Comparison of ENCODE assay signal across 8 cellular contexts in genomic region chr1:15345711-15346355, GRCh38.
DNase-seq lines count a peak whose midpoint lies in the region; ATAC-seq, FAIRE-seq and TF ChIP-seq lines count a peak whose summit lies in the region.

No MANE protein-coding gene starts in this region.

- no peaks in the 10 kb centered on the region for H3K79me2 ChIP-seq in GM23248 (ENCODE audit: insufficient read depth)

- TF ChIP-seq CTCF in RWPE1 (conservative IDR thresholded peaks at IDR 0.05; ENCODE audit: low read depth) = no peak

- no peak overlapping the region for H3K4me3 Mint-ChIP-seq in naive B cell

- no peaks in the 10 kb centered on the region for H3K9me2 ChIP-seq in GM23248 (ENCODE audit: insufficient read depth)

- no peak overlapping the region for H3K4me3 ChIP-seq in GM23248

- H3K36me3 ChIP-seq in GM23248 (ENCODE audit: low read depth) = no peaks in the 10 kb centered on the region

- in situ Hi-C loops in GM23248 (cut with MboI) = no loop called here

- no peaks in the 10 kb centered on the region for H3K4me1 ChIP-seq in GM23248 (ENCODE audit: insufficient read depth)

- H3K9me3 ChIP-seq in GM23248 (ENCODE audit: low read depth) = no peaks in the 10 kb centered on the region

- H3K9ac ChIP-seq in GM23248 = no peak overlapping the region

- H4K20me1 ChIP-seq in GM23248 (ENCODE audit: insufficient read depth) = no peaks in the 10 kb centered on the region

- H3K27ac ChIP-seq in RWPE1 = peak overlapping the region; percentile 69
- H3K27ac ChIP-seq in GM23248 = no peak overlapping the region

- peak; percentile 49 for DNase-seq in GM18507 (ENCODE audit: extremely low spot score, insufficient read length, low read depth)
- peak; percentile 39 for DNase-seq in RWPE1 (ENCODE audit: low spot score)
- peak; percentile 74 for DNase-seq in activated gamma-delta T cell treated with Interleukin-2 at 50 U/mL for 16 hours
- DNase-seq in naive B cell = no peak
- no peak for DNase-seq in H4 (ENCODE audit: low spot score)
- no peak for DNase-seq in NCI-H1105 (lab: John Stamatoyannopoulos, UW)
- DNase-seq in COR-L47 (lab: John Stamatoyannopoulos, UW) = no peak
- DNase-seq in GM23248 = no peak

- no peak overlapping the region for H3K27ac Mint-ChIP-seq in naive B cell

- peaks cover 0 to 2% (median 0%) of the 10 kb centered on the region in 7 donors for H3K9me3 Mint-ChIP-seq in naive B cell

- peaks cover 16% of the 10 kb centered on the region; the same call in 1 of the 2 replicates for H3F3A ChIP-seq in GM23248 (ENCODE audit: insufficient read depth)

- no peaks in the 10 kb centered on the region for H3K27me3 ChIP-seq in GM23248 (replicated peaks; ENCODE audit: insufficient read depth)

- H3K27me3 Mint-ChIP-seq in naive B cell = peaks cover 32 to 39% (median 39%) of the 10 kb centered on the region in 3 donors

- POLR2A ChIA-PET in RWPE1 (lab: Yijun Ruan, JAX; ENCODE audit: low non-redundant PET) = no interaction called here

- ATAC-seq in naive B cell (ENCODE audit: low read depth in 2 of 2) = peak; percentile 61 to 67

- CTCF ChIA-PET in RWPE1 (lab: Yijun Ruan, JAX) = no interaction called here

- 97 to 99% methylated on average over 17 of the region's 17 CpGs for WGBS in GM23248 (ENCODE audit: low coverage in 1 of 2, low lambda C conversion rate in 2 of 2, missing lambda C conversion rate in 2 of 2), 2 experiments

- FAIRE-seq in GM18507 (lab: Jason Lieb, UNC) = peak; percentile 79

- H3K4me1 Mint-ChIP-seq in naive B cell = peaks cover 0 to 12% (median 8%) of the 10 kb centered on the region in 3 donors

- H3K36me3 Mint-ChIP-seq in naive B cell = peaks cover 0 to 8% of the 10 kb centered on the region in 2 donors

- no peak overlapping the region for H3K4me2 ChIP-seq in GM23248 (ENCODE audit: unreplicated experiment)

- H2AFZ ChIP-seq in GM23248 = no peak overlapping the region

Comparison
In these comparisons a context has a peak if more than half of its experiments do, and no peak if none do; other contexts are left out.
1. DNase-seq: peak in GM18507 (single experiment), RWPE1 (single experiment) and activated gamma-delta T cell treated with Interleukin-2 at 50 U/mL for 16 hours (single experiment); none in naive B cell (single experiment), H4 (single experiment), NCI-H1105 (single experiment), COR-L47 (single experiment) and GM23248 (single experiment).